Comparison of ENCODE assay signal across 9 cellular contexts in genomic region chr3:98602078-98602678, GRCh38. TPM values are rescaled to one million over a fixed set of nuclear protein-coding genes. Genes with fewer than 3 reads are reported as not detected.
DNase-seq lines count a peak whose midpoint lies in the region; TF ChIP-seq lines count a peak whose summit lies in the region.
"Had no signal": no experiment of that assay in that cellular context is flagged by ENCODE, and none has a peak within 500 bp of the region (broad histone marks: within the 10 kb centered on the region; RNA-seq: fewer than 3 reads in every experiment).

No MANE protein-coding gene starts in this region.

- no peaks in the 10 kb centered on the region for H3K9me2 ChIP-seq in MM.1S (replicated peaks; ENCODE audit: insufficient read depth, low read length)
- H3K9me2 ChIP-seq in SU-DHL-6 (replicated peaks; ENCODE audit: insufficient read depth, low read length) = no peaks in the 10 kb centered on the region

- TF ChIP-seq CTCF in BE2C (IDR thresholded peaks at IDR 0.05; ENCODE audit: low read depth, low read length) (peak; percentile 88), GM12873 (IDR thresholded peaks at IDR 0.05; ENCODE audit: insufficient read depth, low read depth, low read length, missing control alignments) (peak; percentile 76), HFF-Myc (IDR thresholded peaks at IDR 0.05; ENCODE audit: low read depth, low read length, missing control alignments) (peak; percentile 63), MM.1S (IDR thresholded peaks at IDR 0.05; ENCODE audit: low read length) (peak; percentile 89), SU-DHL-6 (IDR thresholded peaks at IDR 0.05; ENCODE audit: insufficient read depth, low read length, poor library complexity, severe bottlenecking) (peak; percentile 50), neural progenitor cell (IDR thresholded peaks at IDR 0.05) (peak; percentile 84)

- no peak overlapping the region for H3K9ac ChIP-seq in MM.1S (ENCODE audit: low read length)
- H3K9ac ChIP-seq in SU-DHL-6 (ENCODE audit: low read length) = no peak overlapping the region
- no peak overlapping the region for H3K9ac ChIP-seq in neural progenitor cell

- no peaks in the 10 kb centered on the region for H3K27me3 Mint-ChIP-seq in neural progenitor cell (ENCODE audit: insufficient read depth, low read depth)

- H3K9me3 ChIP-seq in BE2C = no peaks in the 10 kb centered on the region
- H3K9me3 ChIP-seq in MM.1S (replicated peaks; ENCODE audit: insufficient read depth, low read length) = no peaks in the 10 kb centered on the region
- H3K9me3 ChIP-seq in SU-DHL-6 (ENCODE audit: insufficient read depth, low read length) = no peaks in the 10 kb centered on the region
- H3K9me3 ChIP-seq in neural progenitor cell (ENCODE audit: low read depth) = no peaks in the 10 kb centered on the region

- H4K20me1 ChIP-seq in MM.1S (ENCODE audit: insufficient read depth, low read length) (no peaks in the 10 kb centered on the region), SU-DHL-6 (ENCODE audit: low read depth, low read length) (no peaks in the 10 kb centered on the region), neural progenitor cell (ENCODE audit: low read depth) (no peaks in the 10 kb centered on the region)

- H3K36me3 ChIP-seq in BE2C (no peaks in the 10 kb centered on the region), MM.1S (replicated peaks; ENCODE audit: insufficient read depth, low read length) (no peaks in the 10 kb centered on the region), SU-DHL-6 (ENCODE audit: low read length) (no peaks in the 10 kb centered on the region), neural progenitor cell (no peaks in the 10 kb centered on the region)

- no peak overlapping the region for H3K27ac ChIP-seq in MM.1S (ENCODE audit: low read length)
- no peak overlapping the region for H3K27ac ChIP-seq in SU-DHL-6 (ENCODE audit: low read depth, low read length)
- H3K27ac ChIP-seq in neural progenitor cell = no peak overlapping the region

- H3K4me1 ChIP-seq in BE2C (no peaks in the 10 kb centered on the region), MM.1S (ENCODE audit: low read length) (peaks cover 26% of the 10 kb centered on the region), neural progenitor cell (no peaks in the 10 kb centered on the region)

- H2AFZ ChIP-seq in MM.1S (ENCODE audit: low read length) (no peak overlapping the region), SU-DHL-6 (ENCODE audit: low read depth, low read length, severe bottlenecking) (no peak overlapping the region), neural progenitor cell (replicated peaks) (no peak overlapping the region)

- no peaks in the 10 kb centered on the region for H3K27me3 ChIP-seq in BE2C
- no peaks in the 10 kb centered on the region for H3K27me3 ChIP-seq in MM.1S (replicated peaks; ENCODE audit: insufficient read depth, low read length)
- H3K27me3 ChIP-seq in SU-DHL-6 (ENCODE audit: low read length) = no peaks in the 10 kb centered on the region
- H3K27me3 ChIP-seq in neural progenitor cell = no peaks in the 10 kb centered on the region

- H3F3A ChIP-seq in MM.1S (ENCODE audit: insufficient read depth, low read length) = no peaks in the 10 kb centered on the region
- no peaks in the 10 kb centered on the region for H3F3A ChIP-seq in SU-DHL-6 (ENCODE audit: insufficient read depth)
- H3F3A ChIP-seq in neural progenitor cell (ENCODE audit: low read depth) = no peaks in the 10 kb centered on the region

- H3K4me1 Mint-ChIP-seq in neural progenitor cell = no peaks in the 10 kb centered on the region

- H3K4me2 ChIP-seq in MM.1S (ENCODE audit: low read depth, low read length) = no peak overlapping the region
- no peak overlapping the region for H3K4me2 ChIP-seq in SU-DHL-6 (ENCODE audit: low read depth, low read length, poor library complexity, severe bottlenecking)
- H3K4me2 ChIP-seq in neural progenitor cell = no peak overlapping the region

- H3K9me3 Mint-ChIP-seq in neural progenitor cell = no peaks in the 10 kb centered on the region

- DNase-seq in BE2C (peak; percentile 50), HFF-Myc (ENCODE audit: extremely low read depth, low read depth) (peak; percentile 29), MM.1S (peak; percentile 68), fibroblast of peridontal ligament (ENCODE audit: extremely low read depth) (peak; percentile 73), neural progenitor cell (ENCODE audit: low spot score) (peak; percentile 67)
- DNase-seq in activated CD4-positive, CD25-positive, alpha-beta regulatory T cell (lab: John Stamatoyannopoulos, UW) = no peak

- H3K4me3 ChIP-seq in BE2C (ENCODE audit: low read depth, low read length) (no peak overlapping the region), HFF-Myc (replicated peaks; ENCODE audit: low read depth, low read length) (no peak overlapping the region), MM.1S (ENCODE audit: low read length) (no peak overlapping the region), SU-DHL-6 (ENCODE audit: insufficient read depth, low read length, poor library complexity, severe bottlenecking) (no peak overlapping the region), neural progenitor cell (no peak overlapping the region)

- no peak overlapping the region for H3K4me3 Mint-ChIP-seq in neural progenitor cell
- H3K4me3 Mint-ChIP-seq: T-helper 1 cell treated with Interleukin-12 subunit alpha and Interleukin-12 subunit beta and Interleukin-4 antibody, amounts not matched to agents 30 μg/mL and 1 μg/mL, for 36 hours had no signal

- H3K27ac Mint-ChIP-seq in neural progenitor cell = no peak overlapping the region
- H3K27ac Mint-ChIP-seq: T-helper 1 cell treated with Interleukin-12 subunit alpha and Interleukin-12 subunit beta and Interleukin-4 antibody, amounts not matched to agents 30 μg/mL and 1 μg/mL, for 36 hours had no signal

- H3K79me2 ChIP-seq in MM.1S (ENCODE audit: low read length) (no peaks in the 10 kb centered on the region), SU-DHL-6 (ENCODE audit: insufficient read depth, low read length) (no peaks in the 10 kb centered on the region), neural progenitor cell (ENCODE audit: low read depth) (no peaks in the 10 kb centered on the region)

- H3K36me3 Mint-ChIP-seq in neural progenitor cell = no peaks in the 10 kb centered on the region

RNA-seq across cellular contexts. Expression of gene CPOX, which starts 8.8 kb away (rescaled TPM):
- 14.2 TPM for polyA plus RNA-seq in BE2C (2012; ENCODE audit: insufficient read depth, insufficient read length, low read depth)
- total RNA-seq in neural progenitor cell (ENCODE audit: low replicate concordance) = 26.3 and 31.3 TPM in 2 replicates

Comparison
In these comparisons a context has a peak if more than half of its experiments do, and no peak if none do; other contexts are left out.
1. DNase-seq: peak in BE2C (single experiment), HFF-Myc (single experiment), MM.1S (single experiment), fibroblast of peridontal ligament (single experiment) and neural progenitor cell (single experiment); none in activated CD4-positive, CD25-positive, alpha-beta regulatory T cell (0 of 4).
2. Peak in every context shown above with its lines, with median percentiles within 50 percentile points of each other: CTCF ChIP-seq.